ENCODE assay signal across 9 cellular contexts in genomic region chr10:73591935-73592699, GRCh38. TPM values are rescaled to one million over a fixed set of nuclear protein-coding genes. Genes with fewer than 3 reads are reported as not detected.
DNase-seq lines count a peak whose midpoint lies in the region; ATAC-seq and TF ChIP-seq lines count a peak whose summit lies in the region.
"Had no signal": no experiment of that assay in that cellular context is flagged by ENCODE, and none has a peak within 500 bp of the region (broad histone marks: within the 10 kb centered on the region; RNA-seq: fewer than 3 reads in every experiment).

No MANE protein-coding gene starts in this region.

- no peaks in the 10 kb centered on the region for H3K27me3 Mint-ChIP-seq in CD4-positive, alpha-beta T cell

- H3K4me1 ChIP-seq in HAP-1 (peaks cover 12% of the 10 kb centered on the region), Panc1 (ENCODE audit: control insufficient read depth, insufficient read depth, low read length) (peaks cover 35% of the 10 kb centered on the region), left lung (peaks cover 11 to 33% of the 10 kb centered on the region in 2 donors), subcutaneous abdominal adipose tissue (ENCODE audit: control insufficient read depth in 5 of 5, insufficient read depth in 5 of 5, low read length in 5 of 5) (peaks cover 1 to 11% (median 7%) of the 10 kb centered on the region in 5 donors)

- BruUV-seq in Panc1 (replicated peaks; lab: Mats Ljungman, UMichigan): no TSS peak

- H3K36me3 Mint-ChIP-seq in CD4-positive, alpha-beta T cell (ENCODE audit: low read depth): no peaks in the 10 kb centered on the region

- in situ Hi-C loops in HAP-1 (cut with MboI; ENCODE audit: low sequenced_read_pairs): no loop called here
- in situ Hi-C loops in Panc1 (cut with HindIII; ENCODE audit: low pct_unique_long_range_greater_than_20kb, low sequenced_read_pairs): no loop called here

- H3K4me3 ChIP-seq in HAP-1 (no peak overlapping the region), Panc1 (ENCODE audit: low read depth in 2 of 2, low read length in 2 of 2) (peak overlapping the region in 1 of 2 experiments; percentile 37; a peak in 2 of 4 replicates), coronary artery (peak overlapping the region; percentile 32), left lung (no peak overlapping the region), subcutaneous abdominal adipose tissue (ENCODE audit: low read depth in 1 of 5, low read length in 5 of 5) (peak overlapping the region in 3 of 5 donors; percentile 9 to 42 (median 16))

- DNase-seq in CD4-positive, alpha-beta T cell: peak in 5 of 10 experiments; percentile 1 to 23 (median 6)
- DNase-seq in HAP-1 (ENCODE audit: low spot score in 2 of 2): peak; percentile 61 to 71
- DNase-seq in Panc1 (ENCODE audit: low read depth, low spot score): peak; percentile 83
- no peak for DNase-seq in coronary artery (ENCODE audit: low spot score)
- DNase-seq in left lung: peak in 1 of 2 donors; percentile 77

- ATAC-seq in CD4-positive, alpha-beta T cell (ENCODE audit: poor library complexity): peak; percentile 54
- ATAC-seq in Panc1 (peak; percentile 91), left lung (peak; percentile 93), GM21367 (IDR thresholded peaks at IDR 0.05; ENCODE audit: unreplicated experiment) (no peak), HG02852 (IDR thresholded peaks at IDR 0.05; ENCODE audit: unreplicated experiment) (no peak)

- H3K9me3 ChIP-seq in CD4-positive, alpha-beta T cell (ENCODE audit: control insufficient read depth, low read length): no peaks in the 10 kb centered on the region
- H3K9me3 ChIP-seq in HAP-1 (no peaks in the 10 kb centered on the region), Panc1 (ENCODE audit: control insufficient read depth, insufficient read depth, low read depth, low read length) (no peaks in the 10 kb centered on the region), left lung (no peaks in the 10 kb centered on the region), subcutaneous abdominal adipose tissue (ENCODE audit: control insufficient read depth in 5 of 5, low read length in 5 of 5) (no peaks in the 10 kb centered on the region)

- H3K9ac ChIP-seq in subcutaneous abdominal adipose tissue (ENCODE audit: low read length in 5 of 5): no peak overlapping the region

- POLR2A ChIA-PET in CD4-positive, alpha-beta T cell (lab: Charles Lee): interaction anchor here (0.7 to 1.5 kb wide), 3 partner anchors 10 to 96 kb away, joined by 3 to 12 read pairs (median 6); partner anchors contain the start of gene PPP3CB
- POLR2A ChIA-PET in Panc1 (lab: Charles Lee): interaction anchor here (0.6 to 1.5 kb wide), 4 partner anchors 9 to 336 kb away, joined by 5 to 13 read pairs (median 9); no protein-coding TSS in a partner anchor

- H3K36me3 ChIP-seq in HAP-1 (replicated peaks) (no peaks in the 10 kb centered on the region), Panc1 (ENCODE audit: control insufficient read depth, insufficient read depth, low read length) (no peaks in the 10 kb centered on the region), left lung (no peaks in the 10 kb centered on the region), subcutaneous abdominal adipose tissue (ENCODE audit: control insufficient read depth in 5 of 5, insufficient read depth in 5 of 5, low read length in 5 of 5) (no peaks in the 10 kb centered on the region)

- no peak for TF ChIP-seq CTCF in CD4-positive, alpha-beta T cell (IDR thresholded peaks at IDR 0.05)
- TF ChIP-seq CTCF in Panc1 (IDR thresholded peaks at IDR 0.05) (no peak), coronary artery (IDR thresholded peaks at IDR 0.05) (no peak), left lung (IDR thresholded peaks at IDR 0.05) (no peak)

- no peak overlapping the region for H3K27ac ChIP-seq in CD4-positive, alpha-beta T cell (ENCODE audit: low read depth, low read length)
- H3K27ac ChIP-seq in Panc1 (ENCODE audit: low read length) (peak overlapping the region; percentile 84), coronary artery (peak overlapping the region in 1 of 2 donors; percentile 30), left lung (peak overlapping the region; percentile 71 to 80), subcutaneous abdominal adipose tissue (ENCODE audit: low read depth, low read length) (no peak overlapping the region)

- CTCF ChIA-PET in CD4-positive, alpha-beta T cell (lab: Charles Lee): interaction anchor here (0.6 to 0.8 kb wide), 3 partner anchors 34 to 54 kb away, joined by 3 to 5 read pairs (median 4); no protein-coding TSS in a partner anchor
- CTCF ChIA-PET in Panc1 (lab: Charles Lee): interaction anchor here (0.6 kb wide), 2 partner anchors 31 to 1098 kb away, joined by 9 to 12 read pairs; no protein-coding TSS in a partner anchor

- H3K4me1 Mint-ChIP-seq in CD4-positive, alpha-beta T cell (ENCODE audit: low read depth): peaks cover 23% of the 10 kb centered on the region

- H3K27ac Mint-ChIP-seq in CD4-positive, alpha-beta T cell: peak overlapping the region; percentile 55

- H3K4me3 Mint-ChIP-seq in CD4-positive, alpha-beta T cell: peak overlapping the region; percentile 65

- H3K27me3 ChIP-seq in CD4-positive, alpha-beta T cell (ENCODE audit: control insufficient read depth, insufficient read depth, low read length): no peaks in the 10 kb centered on the region
- H3K27me3 ChIP-seq in HAP-1 (ENCODE audit: low read depth) (no peaks in the 10 kb centered on the region), Panc1 (ENCODE audit: control insufficient read depth, insufficient read depth, low read length) (no peaks in the 10 kb centered on the region), left lung (no peaks in the 10 kb centered on the region), subcutaneous abdominal adipose tissue (ENCODE audit: control insufficient read depth in 5 of 5, insufficient read depth in 4 of 5, low read length in 5 of 5) (no peaks in the 10 kb centered on the region)

- intact Hi-C loops in CD4-positive, alpha-beta T cell (cut with DNase I, micrococcal nuclease): no loop called here
- intact Hi-C loops in Panc1 (cut with micrococcal nuclease; ENCODE audit: unreplicated experiment): no loop called here
- intact Hi-C loops in left lung (cut with DNase I): no loop called here

- no peaks in the 10 kb centered on the region for H3K9me3 Mint-ChIP-seq in CD4-positive, alpha-beta T cell

RNA-seq across cellular contexts. Expression of gene USP54, which starts 1.0 kb away (rescaled TPM):
- total RNA-seq in CD4-positive, alpha-beta T cell: 1 to 10 TPM; 2.7 to 3.2 TPM
- total RNA-seq in Panc1 (2021; ENCODE audit: unreplicated experiment): 32.8 TPM
- polyA plus RNA-seq in Panc1 (2012; ENCODE audit: insufficient read length): 15.0 TPM
- 100 to 1,000 TPM in 1 of 2 donors, 10 to 100 TPM in 1; 67.3 to 122 TPM for total RNA-seq in left lung

RNA-seq across cellular contexts. Expression of gene MYOZ1, which starts 49.2 kb away (rescaled TPM):
- total RNA-seq in CD4-positive, alpha-beta T cell: not detected
- total RNA-seq in Panc1 (2021; ENCODE audit: unreplicated experiment): not detected
- not detected for polyA plus RNA-seq in Panc1 (2012; ENCODE audit: insufficient read length)
- total RNA-seq in left lung: 1 to 10 TPM in 1 of 2 donors, under 1 TPM in 1; 0.99 to 2.1 TPM
- total RNA-seq: glomerular endothelial cell had no signal

Comparison
In these comparisons a context has a peak if more than half of its experiments do, and no peak if none do; other contexts are left out.
1. ATAC-seq: peak in CD4-positive, alpha-beta T cell (single experiment), Panc1 (single experiment) and left lung (single experiment); none in GM21367 (single experiment) and HG02852 (single experiment).
2. H3K27ac ChIP-seq: peak in Panc1 (single experiment) and left lung (2 of 2); none in CD4-positive, alpha-beta T cell (single experiment) and subcutaneous abdominal adipose tissue (single experiment).
3. H3K4me3 ChIP-seq: peak in coronary artery (single experiment) and subcutaneous abdominal adipose tissue (3 of 5); none in HAP-1 (single experiment) and left lung (0 of 2).